In genomic region chr14:58199726-58200479, GRCh38 we compare ENCODE assay signal across 8 cellular contexts. TPM values are rescaled to one million over a fixed set of nuclear protein-coding genes. Genes with fewer than 3 reads are reported as not detected.
A peak's percentile ranks its signal among the peaks of the same experiment; 100 is the strongest.
DNase-seq lines count a peak whose midpoint lies in the region; ATAC-seq, FAIRE-seq and TF ChIP-seq lines count a peak whose summit lies in the region.

Gene ACTR10, plus strand, starts transcription at chr14:58200149. Its CDS starts 69 bp downstream, at chr14:58200218.

- H4K20me1 ChIP-seq in HepG2 (ENCODE audit: insufficient read depth, low read length) = no peaks in the 10 kb centered on the region

- WGBS in HepG2 (ENCODE audit: low lambda C conversion rate) = 3% methylated on average over 12 of the region's 78 CpGs

- H3K9me3 ChIP-seq in HepG2 (ENCODE audit: low read length) = no peaks in the 10 kb centered on the region

- peak within 1 kb of the TSS; percentile 76 for H2AFZ ChIP-seq in HepG2 (ENCODE audit: low read length)

- H3K4me2 ChIP-seq in HepG2 (ENCODE audit: low read depth, low read length) = peak within 1 kb of the TSS; percentile 93

- POLR2A ChIA-PET in HepG2 (lab: Yijun Ruan, JAX) = interaction anchor here (0.6 to 2.4 kb wide), 6 partner anchors 9 to 228 kb away, joined by 3 to 17 read pairs (median 4); partner anchors contain the start of genes ARID4A, KIAA0586, PSMA3 and TIMM9

- FAIRE-seq in HepG2 (lab: Jason Lieb, UNC) = no peak

- peaks cover 24% of the 10 kb centered on the region for H3K4me1 ChIP-seq in HepG2 (ENCODE audit: insufficient read depth, low read length)

- ATAC-seq in GM19397 (IDR thresholded peaks at IDR 0.05; ENCODE audit: unreplicated experiment) (peak; percentile 95), HG03565 (IDR thresholded peaks at IDR 0.05; ENCODE audit: unreplicated experiment) (peak; percentile 92), HepG2 (peak; percentile 98)

- peak within 1 kb of the TSS; percentile 93 to 98 (median 97) for H3K4me3 ChIP-seq in HepG2 (replicated peaks in 1 of 3; ENCODE audit: insufficient read depth in 1 of 3, low read depth in 2 of 3, low read length in 3 of 3)

- no peak for TF ChIP-seq CTCF in HepG2 (CRISPR knock-in tag; IDR thresholded peaks at IDR 0.05)

- BruUV-seq in HepG2 (replicated peaks; lab: Mats Ljungman, UMichigan) = no TSS peak

- TF ChIP-seq EP300 in HepG2 (IDR thresholded peaks at IDR 0.05; ENCODE audit: low read depth in 2 of 2, low read length in 2 of 2) (no peak), HepG2 (CRISPR knock-in tag; IDR thresholded peaks at IDR 0.05; ENCODE audit: borderline replicate concordance) (no peak)

- peak within 1 kb of the TSS; percentile 72 for H3K27ac ChIP-seq in HepG2 (ENCODE audit: extremely low read length, insufficient read depth, low read length)

- peaks cover 0 to 2% of the 10 kb centered on the region in 2 experiments; a peak in 1 of 5 replicates for H3K36me3 ChIP-seq in HepG2 (replicated peaks in 1 of 2; ENCODE audit: control insufficient read depth in 1 of 2, insufficient read depth in 2 of 2, low read length in 2 of 2)

- CTCF ChIA-PET in HepG2 (lab: Yijun Ruan, JAX; ENCODE audit: low intra/inter-chr PET ratio, low total read pairs) = no interaction called here

- TF ChIP-seq POLR2A in HepG2 (IDR thresholded peaks at IDR 0.05; ENCODE audit: insufficient read depth in 1 of 2, low read depth in 2 of 2, low read length in 2 of 2) = peak; percentile 63 to 76

- peak within 1 kb of the TSS; percentile 86 for H3K9ac ChIP-seq in HepG2 (ENCODE audit: insufficient read depth, low read depth, low read length)

- TF ChIP-seq RAD21 in HepG2 (CRISPR knock-in tag; IDR thresholded peaks at IDR 0.05) = peak; percentile 34

- intact Hi-C loops in HepG2 (cut with micrococcal nuclease; ENCODE audit: unreplicated experiment) = loop anchor here (1.0 kb wide), 1 partner anchor 45 kb away; no protein-coding TSS in a partner anchor

- H3K27me3 ChIP-seq in HepG2 (ENCODE audit: control insufficient read depth in 1 of 2, insufficient read depth in 2 of 2, low read length in 2 of 2) = no peaks in the 10 kb centered on the region; a peak in 1 of 5 replicates

- in situ Hi-C loops in HepG2 (cut with HindIII; ENCODE audit: extremely low pct_ligation_motif_present, low pct_unique_long_range_greater_than_20kb) = no loop called here

- peak; percentile 91 for DNase-seq in CD1c-positive myeloid dendritic cell (ENCODE audit: extremely low spot score)
- DNase-seq in NCI-H748 treated with DMSO at 0.1 percent for 48 hours (lab: John Stamatoyannopoulos, UW) = peak; percentile 65
- peak; percentile 90 to 92 for DNase-seq in activated CD4-positive, alpha-beta T cell treated with anti-CD3 and anti-CD28 coated beads, Interleukin-2, amount 50 U/mL, for 48 hours
- DNase-seq in dermis blood vessel endothelial cell = peak; percentile 80
- peak; percentile 75 for DNase-seq in HepG2 (ENCODE audit: low spot score)
- DNase-seq in stimulated activated CD4-positive, alpha-beta T cell treated with anti-CD3 and anti-CD28 coated beads, Interleukin-2, amount 100 ng/mL, for 48 hours = peak; percentile 87 to 88

- H3K79me2 ChIP-seq in HepG2 (ENCODE audit: insufficient read depth, low read length) = peaks cover 18% of the 10 kb centered on the region

TF ChIP-seq in HepG2, 621 proteins besides CTCF, POLR2A, EP300 and RAD21 (continues in another document):
- peak; percentile 41 for TF ChIP-seq XRCC5 (optimal IDR thresholded peaks at IDR 0.05; ENCODE audit: low read length)
- TF ChIP-seq EEA1 (CRISPR knock-in tag; IDR thresholded peaks at IDR 0.05; ENCODE audit: borderline replicate concordance) = 0 out of 2 replicates have a peak, but pooled peaks have one; percentile 17
- TF ChIP-seq ZNF263 (CRISPR knock-in tag; IDR thresholded peaks at IDR 0.05) = 0 out of 2 replicates have a peak, but pooled peaks have one; percentile 26
- no peak for TF ChIP-seq SOX6 (IDR thresholded peaks at IDR 0.05)
- TF ChIP-seq SOX6 (CRISPR knock-in tag; IDR thresholded peaks at IDR 0.05) = 0 out of 2 replicates have a peak, but pooled peaks have one; percentile 27
- 0 out of 2 replicates have a peak, but pooled peaks have one; percentile 14 for TF ChIP-seq HCFC1 (IDR thresholded peaks at IDR 0.05; ENCODE audit: low read depth, low read length)
- TF ChIP-seq, protein P1, sequence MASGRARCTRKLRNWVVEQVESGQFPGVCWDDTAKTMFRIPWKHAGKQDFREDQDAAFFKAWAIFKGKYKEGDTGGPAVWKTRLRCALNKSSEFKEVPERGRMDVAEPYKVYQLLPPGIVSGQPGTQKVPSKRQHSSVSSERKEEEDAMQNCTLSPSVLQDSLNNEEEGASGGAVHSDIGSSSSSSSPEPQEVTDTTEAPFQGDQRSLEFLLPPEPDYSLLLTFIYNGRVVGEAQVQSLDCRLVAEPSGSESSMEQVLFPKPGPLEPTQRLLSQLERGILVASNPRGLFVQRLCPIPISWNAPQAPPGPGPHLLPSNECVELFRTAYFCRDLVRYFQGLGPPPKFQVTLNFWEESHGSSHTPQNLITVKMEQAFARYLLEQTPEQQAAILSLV (CRISPR knock-in tag; IDR thresholded peaks at IDR 0.05; ENCODE audit: borderline replicate concordance) = peak; percentile 65; the same call in 1 of the 2 replicates
- TF ChIP-seq PLSCR1 (CRISPR knock-in tag; IDR thresholded peaks at IDR 0.05; ENCODE audit: borderline replicate concordance) = no peak
- TF ChIP-seq ISL2 (CRISPR knock-in tag; IDR thresholded peaks at IDR 0.05) = 0 out of 2 replicates have a peak, but pooled peaks have one; percentile 30

RNA-seq across cellular contexts. Expression of gene ACTR10, which starts in this region (rescaled TPM):
- total RNA-seq in dermis blood vessel endothelial cell (39.6 and 42.4 TPM in 2 replicates), HepG2 (2016; rRNA removed; fragmentation: Illumina TruSeq; extraction: Trizol) (41.3 and 49.4 TPM in 2 replicates)
- 4.8 and 5.3 TPM in 2 replicates for total RNA-seq in HepG2 (2016; cell fraction: cytosol; rRNA removed; fragmentation: Illumina TruSeq; extraction: Trizol; ENCODE audit: low read depth)
- total RNA-seq in HepG2 (2016; cell fraction: insoluble cytoplasmic fraction; rRNA removed; fragmentation: Illumina TruSeq; extraction: Trizol) = 39.6 and 51.2 TPM in 2 replicates
- total RNA-seq in HepG2 (2016; cell fraction: membrane; rRNA removed; fragmentation: Illumina TruSeq; extraction: Trizol) = 6.6 and 10.6 TPM in 2 replicates
- total RNA-seq in HepG2 (2016; cell fraction: nucleus; rRNA removed; fragmentation: Illumina TruSeq; extraction: Trizol) = 27.5 and 28.3 TPM in 2 replicates
- 27.5 and 30.0 TPM in 2 replicates for polyA plus RNA-seq in HepG2 (2011; rRNA removed)
- polyA plus RNA-seq in HepG2 (2011; cell fraction: cytosol; rRNA removed) = 10.0 and 20.8 TPM in 2 replicates
- polyA plus RNA-seq in HepG2 (2011; cell fraction: nucleus; rRNA removed) = 9.2 and 12.4 TPM in 2 replicates
- 29.5 and 35.3 TPM in 2 replicates for polyA plus RNA-seq in HepG2 (2012)
- polyA plus RNA-seq in HepG2 (2016; cell fraction: cytosol; fragmentation: Illumina TruSeq; extraction: Trizol; ENCODE audit: low read depth) = 3.5 and 4.8 TPM in 2 replicates
- 56.3 and 58.2 TPM in 2 replicates for polyA plus RNA-seq in HepG2 (2016; cell fraction: insoluble cytoplasmic fraction; fragmentation: Illumina TruSeq; extraction: Trizol; ENCODE audit: low read depth)
- polyA plus RNA-seq in HepG2 (2016; cell fraction: membrane; fragmentation: Illumina TruSeq; extraction: Trizol; ENCODE audit: low read depth) = 5.7 and 8.7 TPM in 2 replicates
- 52.1 and 55.6 TPM in 2 replicates for polyA plus RNA-seq in HepG2 (2016; cell fraction: nucleus; fragmentation: Illumina TruSeq; extraction: Trizol; ENCODE audit: insufficient read depth, low read depth)
- 3.7 and 6.4 TPM in 2 replicates for polyA minus RNA-seq in HepG2 (2011; rRNA and poly(A)+ RNA removed; ENCODE audit: low replicate concordance)
- 14.1 and 16.8 TPM in 2 replicates for polyA minus RNA-seq in HepG2 (2011; cell fraction: cytosol; rRNA and poly(A)+ RNA removed)
- polyA minus RNA-seq in HepG2 (2011; cell fraction: nucleus; rRNA and poly(A)+ RNA removed) = 29.3 and 33.6 TPM in 2 replicates

Comparison
In these comparisons a context has a peak if more than half of its experiments do, and no peak if none do; other contexts are left out.
1. Peak in every context shown above with its lines: DNase-seq, ATAC-seq, H3K4me3 ChIP-seq and H3K27ac ChIP-seq.